18 cellular contexts compared by ENCODE assay signal in the genomic region with DNA sequence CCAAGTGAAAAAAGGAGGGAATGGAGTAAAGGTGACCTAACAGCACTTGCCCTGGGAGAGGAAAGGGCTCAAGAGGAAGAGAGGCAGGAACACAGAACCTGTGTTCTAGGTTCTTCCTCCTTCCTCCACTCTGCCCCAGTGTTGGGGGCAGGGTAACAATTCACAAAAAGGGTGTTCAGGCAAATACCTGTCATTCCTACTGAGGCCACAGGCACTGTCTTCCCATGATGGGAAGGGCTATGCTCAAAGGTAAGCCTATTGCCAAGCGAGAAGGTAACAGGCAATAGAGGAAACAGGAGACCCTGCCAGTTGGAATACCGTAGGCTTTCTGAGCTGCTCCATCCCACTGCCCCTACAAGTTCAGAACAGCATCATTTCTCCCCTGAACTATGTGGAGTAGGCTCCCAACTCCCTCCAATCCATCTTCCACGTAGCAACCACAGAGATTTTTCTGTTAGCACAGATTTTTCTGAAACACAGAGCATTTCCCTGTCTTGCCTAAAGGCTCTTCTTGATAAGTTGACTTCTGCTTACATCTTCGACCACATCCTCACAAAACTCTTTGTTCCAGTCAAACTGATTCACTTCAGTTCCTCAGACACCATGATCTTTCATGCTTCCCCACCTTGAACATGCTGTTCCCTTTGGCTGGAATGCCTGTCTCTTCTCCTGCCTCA. TPM values are rescaled to one million over a fixed set of nuclear protein-coding genes. Genes with fewer than 3 reads are reported as not detected.
DNase-seq lines count a peak whose midpoint lies in the region; ATAC-seq and TF ChIP-seq lines count a peak whose summit lies in the region.
"Had no signal": no experiment of that assay in that cellular context is flagged by ENCODE, and none has a peak within 500 bp of the region (broad histone marks: within the 10 kb centered on the region; RNA-seq: fewer than 3 reads in every experiment).

No MANE protein-coding gene starts in this region.

- H3K9me3 Mint-ChIP-seq in activated naive CD4-positive, alpha-beta T cell treated with anti-CD3 and anti-CD28 coated beads, Interleukin-2, amount 10 ng/mL, durations not matched to agents 7 days and 5 days = no peaks in the 10 kb centered on the region

- no peaks in the 10 kb centered on the region for H3K27me3 Mint-ChIP-seq in activated naive CD4-positive, alpha-beta T cell treated with anti-CD3 and anti-CD28 coated beads, Interleukin-2, amount 10 ng/mL, durations not matched to agents 7 days and 5 days
- no peaks in the 10 kb centered on the region for H3K27me3 Mint-ChIP-seq in T-helper 17 cell

- H3K4me1 ChIP-seq in hepatocyte (ENCODE audit: insufficient read depth) (peaks cover 10% of the 10 kb centered on the region), suprapubic skin (peaks cover 45% of the 10 kb centered on the region), smooth muscle cell (ENCODE audit: low read depth) (peaks cover 15% of the 10 kb centered on the region)

- H4K20me1 ChIP-seq in hepatocyte (ENCODE audit: insufficient read depth, poor library complexity, severe bottlenecking) (no peaks in the 10 kb centered on the region), smooth muscle cell (ENCODE audit: low read depth) (no peaks in the 10 kb centered on the region)

- no peak for TF ChIP-seq POLR2A in suprapubic skin (IDR thresholded peaks at IDR 0.05)

- TF ChIP-seq CTCF in hepatocyte (IDR thresholded peaks at IDR 0.05; ENCODE audit: poor library complexity) = no peak
- TF ChIP-seq CTCF in suprapubic skin (IDR thresholded peaks at IDR 0.05) = no peak
- TF ChIP-seq CTCF in smooth muscle cell (IDR thresholded peaks at IDR 0.05; ENCODE audit: borderline replicate concordance, insufficient read depth, poor library complexity, severe bottlenecking) = no peak

- peaks cover 44% of the 10 kb centered on the region for H3K79me2 ChIP-seq in hepatocyte
- H3K79me2 ChIP-seq in smooth muscle cell (ENCODE audit: low read depth) = peaks cover 41% of the 10 kb centered on the region

- DNase-seq in activated naive CD4-positive, alpha-beta T cell treated with anti-CD3 and anti-CD28 coated beads, Interleukin-2, amount 10 ng/mL, durations not matched to agents 7 days and 5 days = no peak
- DNase-seq in activated naive CD4-positive, alpha-beta T cell treated with Interleukin-2 at 50 U/mL for 16 hours = no peak
- DNase-seq in T-helper 17 cell (no peak), hepatocyte (ENCODE audit: low spot score) (no peak), suprapubic skin (ENCODE audit: low spot score in 2 of 2) (no peak), DMS 273 (lab: John Stamatoyannopoulos, UW; ENCODE audit: unreplicated experiment) (no peak), NCI-H226 (no peak), smooth muscle cell (lab: John Stamatoyannopoulos, UW; ENCODE audit: unreplicated experiment) (no peak)
- DNase-seq: activated CD4-positive, alpha-beta T cell treated with anti-CD3 and anti-CD28 coated beads for 1 hour; activated effector memory CD4-positive, alpha-beta T cell treated with Interleukin-2 at 50 U/mL for 16 hours; central memory CD4-positive, alpha-beta T cell; DMS79; hippocampal formation; MM.1S; psoas muscle had no signal

- TF ChIP-seq EP300 in suprapubic skin (IDR thresholded peaks at IDR 0.05) = no peak

- no peak for ATAC-seq in T-helper 17 cell
- ATAC-seq: psoas muscle had no signal

- H3K4me1 Mint-ChIP-seq in activated naive CD4-positive, alpha-beta T cell treated with anti-CD3 and anti-CD28 coated beads, Interleukin-2, amount 10 ng/mL, durations not matched to agents 7 days and 5 days = peaks cover 45% of the 10 kb centered on the region
- peaks cover 59% of the 10 kb centered on the region for H3K4me1 Mint-ChIP-seq in T-helper 17 cell

- 81% methylated on average over 4 of the region's 4 CpGs for WGBS in hepatocyte (ENCODE audit: low lambda C conversion rate, missing lambda C conversion rate)
- 54% methylated on average over 4 of the region's 4 CpGs for WGBS in suprapubic skin
- 68% methylated on average over 4 of the region's 4 CpGs for WGBS in smooth muscle cell (ENCODE audit: low lambda C conversion rate)

- H3K9ac ChIP-seq in smooth muscle cell (ENCODE audit: low read depth) = no peak overlapping the region

- H3K4me3 Mint-ChIP-seq in activated naive CD4-positive, alpha-beta T cell treated with anti-CD3 and anti-CD28 coated beads, Interleukin-2, amount 10 ng/mL, durations not matched to agents 7 days and 5 days = no peak overlapping the region
- no peak overlapping the region for H3K4me3 Mint-ChIP-seq in T-helper 17 cell

- peaks cover 17% of the 10 kb centered on the region for H3F3A ChIP-seq in smooth muscle cell (ENCODE audit: low read depth)

- CTCF ChIA-PET in activated naive CD4-positive, alpha-beta T cell treated with anti-CD3 and anti-CD28 coated beads, Interleukin-2, amount 10 ng/mL, durations not matched to agents 7 days and 5 days (lab: Charles Lee) = no interaction called here

- peak overlapping the region; percentile 83 for H3K4me2 ChIP-seq in hepatocyte
- H3K4me2 ChIP-seq in smooth muscle cell = no peak overlapping the region

- no peaks in the 10 kb centered on the region for H3K36me3 ChIP-seq in hepatocyte (replicated peaks; ENCODE audit: insufficient read depth, low read depth)
- peaks cover 29% of the 10 kb centered on the region for H3K36me3 ChIP-seq in suprapubic skin
- H3K36me3 ChIP-seq in smooth muscle cell (ENCODE audit: low read depth) = no peaks in the 10 kb centered on the region

- H2AFZ ChIP-seq in hepatocyte (no peak overlapping the region), smooth muscle cell (ENCODE audit: low read depth) (no peak overlapping the region)

- peaks cover 28% of the 10 kb centered on the region for H3K36me3 Mint-ChIP-seq in activated naive CD4-positive, alpha-beta T cell treated with anti-CD3 and anti-CD28 coated beads, Interleukin-2, amount 10 ng/mL, durations not matched to agents 7 days and 5 days
- H3K36me3 Mint-ChIP-seq in T-helper 17 cell (ENCODE audit: low read depth) = peaks cover 6% of the 10 kb centered on the region

- H3K4me3 ChIP-seq in hepatocyte = no peak overlapping the region
- no peak overlapping the region for H3K4me3 ChIP-seq in suprapubic skin
- H3K4me3 ChIP-seq in smooth muscle cell = no peak overlapping the region
- H3K4me3 ChIP-seq: lung, psoas muscle, vagina had no signal

- no peaks in the 10 kb centered on the region for H3K9me2 ChIP-seq in hepatocyte (replicated peaks; ENCODE audit: insufficient read depth)

- peak overlapping the region; percentile 46 for H3K27ac Mint-ChIP-seq in activated naive CD4-positive, alpha-beta T cell treated with anti-CD3 and anti-CD28 coated beads, Interleukin-2, amount 10 ng/mL, durations not matched to agents 7 days and 5 days
- peak overlapping the region; percentile 85 for H3K27ac Mint-ChIP-seq in T-helper 17 cell

- peak overlapping the region; percentile 25 for H3K27ac ChIP-seq in hepatocyte
- H3K27ac ChIP-seq in suprapubic skin = peak overlapping the region; percentile 7
- no peak overlapping the region for H3K27ac ChIP-seq in smooth muscle cell (ENCODE audit: low read depth)
- H3K27ac ChIP-seq: HL-60, psoas muscle, vagina had no signal

- H3K9me3 ChIP-seq in T-helper 17 cell (ENCODE audit: control insufficient read depth, low read length, poor library complexity, severe bottlenecking) (no peaks in the 10 kb centered on the region), hepatocyte (ENCODE audit: low read depth) (no peaks in the 10 kb centered on the region), suprapubic skin (no peaks in the 10 kb centered on the region), smooth muscle cell (replicated peaks; ENCODE audit: low read depth) (no peaks in the 10 kb centered on the region)
- H3K9me3 ChIP-seq: psoas muscle, vagina had no signal

- H3K27me3 ChIP-seq in hepatocyte (no peaks in the 10 kb centered on the region), suprapubic skin (no peaks in the 10 kb centered on the region), smooth muscle cell (ENCODE audit: low read depth) (no peaks in the 10 kb centered on the region)
- H3K27me3 ChIP-seq: vagina had no signal

RNA-seq across cellular contexts. Expression of a gene that starts 2.7 kb away (rescaled TPM):
- total RNA-seq in T-helper 17 cell (10 to 100 TPM; 22.7 to 54.2 TPM), hepatocyte (59.9 and 62.8 TPM in 2 replicates), suprapubic skin (10 to 100 TPM; 30.4 to 68.9 (median 42.6) TPM), smooth muscle cell (60.5 and 71.1 TPM in 2 replicates)
- polyA plus RNA-seq in hepatocyte (67.6 and 71.4 TPM in 2 replicates), smooth muscle cell (51.8 and 52.4 TPM in 2 replicates)

RNA-seq across cellular contexts. Expression of a gene that starts 5.0 kb away (rescaled TPM):
- total RNA-seq in T-helper 17 cell (10 to 100 TPM; 20.9 to 30.0 TPM), hepatocyte (133 and 135 TPM in 2 replicates), suprapubic skin (10 to 100 TPM; 55.7 to 73.0 (median 63.4) TPM), smooth muscle cell (49.3 and 58.1 TPM in 2 replicates)
- polyA plus RNA-seq in hepatocyte (169 and 170 TPM in 2 replicates), smooth muscle cell (74.0 and 75.9 TPM in 2 replicates)

RNA-seq across cellular contexts. Expression of a gene that starts 8.8 kb away (rescaled TPM):
- total RNA-seq in T-helper 17 cell (1 to 10 TPM; 9.6 to 9.7 TPM), hepatocyte (1.8 and 4.5 TPM in 2 replicates), suprapubic skin (10 to 100 TPM in 3 of 4 donors, 1 to 10 TPM in 1; 7.3 to 66.5 (median 15.4) TPM), smooth muscle cell (3.6 and 5.6 TPM in 2 replicates)
- polyA plus RNA-seq in hepatocyte (12.2 and 19.5 TPM in 2 replicates), smooth muscle cell (4.3 and 8.2 TPM in 2 replicates)

RNA-seq across cellular contexts. Expression of a gene that starts 10.9 kb away (rescaled TPM):
- 10 to 100 TPM; 22.2 to 27.4 TPM for total RNA-seq in T-helper 17 cell
- total RNA-seq in hepatocyte = 4.5 and 5.9 TPM in 2 replicates
- 3.4 and 21.2 TPM in 2 replicates for polyA plus RNA-seq in hepatocyte
- total RNA-seq in suprapubic skin = 1 to 10 TPM in 3 of 4 donors, not detected in 1; 1.5 to 9.9 (median 4.8) TPM
- total RNA-seq in smooth muscle cell = 0.81 and 2.6 TPM in 2 replicates
- polyA plus RNA-seq in smooth muscle cell = 2.5 and 6.4 TPM in 2 replicates

RNA-seq across cellular contexts. Expression of a gene that starts 16.8 kb away (rescaled TPM):
- 100 to 1,000 TPM; 103 to 110 TPM for total RNA-seq in T-helper 17 cell
- 63.8 and 77.5 TPM in 2 replicates for total RNA-seq in hepatocyte
- 20.5 and 21.6 TPM in 2 replicates for polyA plus RNA-seq in hepatocyte
- 10 to 100 TPM; 51.0 to 84.7 (median 63.8) TPM for total RNA-seq in suprapubic skin
- 33.2 and 43.6 TPM in 2 replicates for total RNA-seq in smooth muscle cell
- 11.6 and 14.0 TPM in 2 replicates for polyA plus RNA-seq in smooth muscle cell
